16 cellular contexts compared by ENCODE assay signal in the genomic region with DNA sequence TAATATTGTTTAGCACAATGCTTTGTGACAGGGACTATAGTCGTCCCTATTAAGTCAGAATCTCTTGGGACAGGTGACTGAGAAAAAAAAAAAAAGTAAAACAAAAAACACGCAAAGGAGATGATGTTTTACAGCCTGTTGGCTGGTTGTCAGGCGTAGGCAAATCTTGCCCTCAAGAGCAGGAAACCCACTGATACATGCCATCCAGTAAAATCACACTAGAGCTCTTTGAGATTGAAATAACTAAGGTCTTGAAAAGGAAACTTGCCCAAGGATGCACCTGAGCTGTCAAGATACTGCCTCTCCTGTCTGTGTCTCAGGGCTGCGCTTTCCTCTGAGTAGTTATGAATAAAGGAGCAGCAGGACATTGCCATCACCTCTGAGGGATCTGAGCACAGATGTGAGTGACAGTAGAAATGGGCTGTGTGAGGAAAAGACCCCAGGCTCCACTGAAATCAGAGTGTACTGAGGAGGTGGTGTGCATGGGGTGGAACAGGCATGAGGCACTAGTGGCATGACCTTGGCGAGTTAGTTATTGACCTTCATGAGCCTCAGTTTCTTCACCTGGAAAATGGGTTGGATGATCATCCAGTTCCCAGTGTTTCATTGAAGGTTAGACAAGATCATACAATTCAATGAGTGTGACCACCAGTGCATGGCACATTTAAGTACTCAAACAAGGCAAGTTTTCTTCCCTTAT. TPM values are rescaled to one million over a fixed set of nuclear protein-coding genes. Genes with fewer than 3 reads are reported as not detected.
DNase-seq lines count a peak whose midpoint lies in the region; ATAC-seq and TF ChIP-seq lines count a peak whose summit lies in the region.
"Had no signal": no experiment of that assay in that cellular context is flagged by ENCODE, and none has a peak within 500 bp of the region (broad histone marks: within the 10 kb centered on the region; RNA-seq: fewer than 3 reads in every experiment).

No MANE protein-coding gene starts in this region.

- no peaks in the 10 kb centered on the region for H3K36me3 ChIP-seq in cardiac muscle cell
- no peaks in the 10 kb centered on the region for H3K36me3 ChIP-seq in MM.1S (replicated peaks; ENCODE audit: insufficient read depth, low read length)
- no peaks in the 10 kb centered on the region for H3K36me3 ChIP-seq in colonic mucosa

- peaks cover 11% of the 10 kb centered on the region for H3F3A ChIP-seq in MM.1S (ENCODE audit: insufficient read depth, low read length)

- H2AFZ ChIP-seq in MM.1S (ENCODE audit: low read length) = 0 out of 2 replicates have a peak overlapping the region, but pooled peaks have one; percentile 1

- TF ChIP-seq CTCF in cardiac muscle cell (IDR thresholded peaks at IDR 0.05; ENCODE audit: low read depth, low read length) (no peak), MM.1S (IDR thresholded peaks at IDR 0.05; ENCODE audit: low read length) (no peak), colonic mucosa (IDR thresholded peaks at IDR 0.05) (no peak)

- peaks cover 14% of the 10 kb centered on the region for H3K4me1 ChIP-seq in cardiac muscle cell (ENCODE audit: low read depth)
- peaks cover 21% of the 10 kb centered on the region for H3K4me1 ChIP-seq in MM.1S (ENCODE audit: low read length)
- peaks cover 40% of the 10 kb centered on the region for H3K4me1 ChIP-seq in colonic mucosa

- H3K4me3 ChIP-seq in cardiac muscle cell (no peak overlapping the region), MM.1S (ENCODE audit: low read length) (peak overlapping the region; percentile 36), colonic mucosa (no peak overlapping the region)

- ATAC-seq in Right ventricle myocardium inferior = no peak
- ATAC-seq in GM21723 (IDR thresholded peaks at IDR 0.05; ENCODE audit: unreplicated experiment) = no peak
- ATAC-seq: WTC11 had no signal

- no peaks in the 10 kb centered on the region for H3K79me2 ChIP-seq in MM.1S (ENCODE audit: low read length)

- intact Hi-C loops in Right ventricle myocardium inferior (cut with DNase I) (no loop called here), colonic mucosa (cut with DNase I) (no loop called here)

- H3K9me3 ChIP-seq in cardiac muscle cell (ENCODE audit: low read depth) = no peaks in the 10 kb centered on the region
- no peaks in the 10 kb centered on the region for H3K9me3 ChIP-seq in MM.1S (replicated peaks; ENCODE audit: insufficient read depth, low read length)
- H3K9me3 ChIP-seq in colonic mucosa = no peaks in the 10 kb centered on the region

- no peaks in the 10 kb centered on the region for H3K27me3 ChIP-seq in cardiac muscle cell
- no peaks in the 10 kb centered on the region for H3K27me3 ChIP-seq in MM.1S (replicated peaks; ENCODE audit: insufficient read depth, low read length)
- H3K27me3 ChIP-seq in colonic mucosa = no peaks in the 10 kb centered on the region
- H3K27me3 ChIP-seq: brain microvascular endothelial cell had no signal

- no peak for DNase-seq in cardiac muscle cell (ENCODE audit: low read depth in 1 of 2, low spot score in 1 of 2)
- no peak for DNase-seq in Right ventricle myocardium inferior (ENCODE audit: missing footprints)
- peak; percentile 85 for DNase-seq in MM.1S
- no peak for DNase-seq in colonic mucosa
- no peak for DNase-seq in GM03348 (ENCODE audit: low spot score)
- DNase-seq in activated CD8-positive, alpha-beta memory T cell treated with anti-CD3 and anti-CD28 coated beads, Interleukin-2, amount 50 U/mL, for 4 hours = no peak
- DNase-seq in NCI-H2107 treated with DMSO at 0.1 percent for 48 hours (lab: John Stamatoyannopoulos, UW; ENCODE audit: unreplicated experiment) = no peak
- DNase-seq: activated T-cell treated with anti-CD3 and anti-CD28 coated beads, Interleukin-2, amount 50 U/mL, for 1 hour; brain microvascular endothelial cell; DMS153; islet precursor cell; NCI-H1105; NCI-H446 treated with DMSO at 0.1 percent for 48 hours; small intestine had no signal

- H4K20me1 ChIP-seq in MM.1S (ENCODE audit: insufficient read depth, low read length) = no peaks in the 10 kb centered on the region

- H3K9me2 ChIP-seq in MM.1S (replicated peaks; ENCODE audit: insufficient read depth, low read length) = no peaks in the 10 kb centered on the region

- peak overlapping the region; percentile 45 for H3K9ac ChIP-seq in MM.1S (ENCODE audit: low read length)
- peak overlapping the region in 1 of 2 donors; percentile 13 for H3K9ac ChIP-seq in colonic mucosa (ENCODE audit: low read depth in 2 of 2, low read length in 2 of 2)

- peak overlapping the region; percentile 38 for H3K4me2 ChIP-seq in MM.1S (ENCODE audit: low read depth, low read length)

- H3K27ac ChIP-seq in cardiac muscle cell (peak overlapping the region; percentile 30), MM.1S (ENCODE audit: low read length) (peak overlapping the region; percentile 79), colonic mucosa (peak overlapping the region; percentile 39)
- H3K27ac ChIP-seq: brain microvascular endothelial cell had no signal

RNA-seq across cellular contexts. Expression of a gene that starts 23.3 kb away (rescaled TPM):
- total RNA-seq in cardiac muscle cell (123 and 178 TPM in 2 replicates), Right ventricle myocardium inferior (42.0 TPM), colonic mucosa (100 to 1,000 TPM; 194 TPM)
- polyA plus RNA-seq in cardiac muscle cell = 153 and 191 TPM in 2 replicates
